ENCODE assay signal across 8 cellular contexts in the genomic region with DNA sequence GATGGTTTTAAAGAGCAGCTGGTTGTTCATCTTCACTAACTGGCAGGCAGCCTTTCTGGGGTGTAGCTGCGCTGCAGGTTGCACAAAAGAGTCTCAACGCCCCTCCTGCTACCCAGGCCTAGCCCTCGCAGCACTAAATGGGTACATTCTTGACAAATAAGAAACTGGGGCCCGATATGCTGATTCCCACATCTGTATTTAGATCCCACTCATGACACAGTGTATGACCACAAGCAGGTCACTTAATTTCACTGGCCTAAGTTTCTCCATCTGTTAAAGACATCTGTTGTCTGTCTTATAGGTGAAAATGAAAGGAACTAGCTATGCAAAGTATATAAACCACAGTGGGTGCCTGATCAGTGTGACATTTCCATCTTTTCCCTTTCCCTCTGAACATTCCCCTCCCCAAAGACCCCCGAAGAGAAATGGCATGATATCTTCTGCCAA.
A peak's percentile ranks its signal among the peaks of the same experiment; 100 is the strongest.
DNase-seq lines count a peak whose midpoint lies in the region; ATAC-seq and TF ChIP-seq lines count a peak whose summit lies in the region.
"Had no signal": no experiment of that assay in that cellular context is flagged by ENCODE, and none has a peak within 500 bp of the region (broad histone marks: within the 10 kb centered on the region; RNA-seq: fewer than 3 reads in every experiment).

No MANE protein-coding gene starts in this region.

- TF ChIP-seq CTCF in thoracic aorta (IDR thresholded peaks at IDR 0.05) = no peak

- H3K9me3 ChIP-seq in thoracic aorta = peaks cover 6% of the 10 kb centered on the region

- peaks cover 3% of the 10 kb centered on the region for H3K36me3 ChIP-seq in thoracic aorta

- peak overlapping the region; percentile 44 to 58 for H3K27ac ChIP-seq in thoracic aorta

- H3K4me3 ChIP-seq in thoracic aorta = no peak overlapping the region

- ATAC-seq in GM19328 (IDR thresholded peaks at IDR 0.05; ENCODE audit: unreplicated experiment) (peak; percentile 68), HG02798 (IDR thresholded peaks at IDR 0.05; ENCODE audit: poor library complexity, unreplicated experiment) (peak; percentile 93), thoracic aorta (ENCODE audit: insufficient number of reproducible peaks, low FRiP score, low read depth) (no peak)

- peaks cover 61 to 80% of the 10 kb centered on the region in 2 donors for H3K4me1 ChIP-seq in thoracic aorta (ENCODE audit: control insufficient read depth in 1 of 2, low read depth in 2 of 2)

- H3K27me3 ChIP-seq in thoracic aorta (replicated peaks; ENCODE audit: insufficient read depth) = no peaks in the 10 kb centered on the region

- peak; percentile 29 for DNase-seq in NCI-H526 treated with DMSO at 0.1 percent for 48 hours (lab: John Stamatoyannopoulos, UW)
- DNase-seq in thoracic aorta (ENCODE audit: low spot score) = no peak
- no peak for DNase-seq in activated naive CD4-positive, alpha-beta T cell treated with anti-CD3 and anti-CD28 coated beads, Interleukin-2, amount 50 U/mL, for 16 hours
- no peak for DNase-seq in amniotic stem cell (lab: John Stamatoyannopoulos, UW)
- DNase-seq in SIG-M5 (lab: John Stamatoyannopoulos, UW) = no peak
- DNase-seq: NCI-H774 had no signal
